ENCODE assay signal across 11 cellular contexts in genomic region chr3:105791919-105792786, GRCh38.
A peak's percentile ranks its signal among the peaks of the same experiment; 100 is the strongest.
DNase-seq lines count a peak whose midpoint lies in the region; ATAC-seq, FAIRE-seq and TF ChIP-seq lines count a peak whose summit lies in the region.
"Had no signal": no experiment of that assay in that cellular context is flagged by ENCODE, and none has a peak within 500 bp of the region (broad histone marks: within the 10 kb centered on the region; RNA-seq: fewer than 3 reads in every experiment).

No MANE protein-coding gene starts in this region.

- in situ Hi-C loops in mammary epithelial cell (cut with MboI; ENCODE audit: low sequenced_read_pairs in 2 of 2): no loop called here

- no peaks in the 10 kb centered on the region for H3K9me2 ChIP-seq in GM23338 (ENCODE audit: insufficient read depth)

- 57% methylated on average over 6 of the region's 6 CpGs for WGBS in mammary epithelial cell (ENCODE audit: low coverage, missing lambda C conversion rate)

- H3K4me1 Mint-ChIP-seq in activated T-cell treated with anti-CD3 and anti-CD28 coated beads, Interleukin-2, amount 50 U/mL, for 24 hours (ENCODE audit: low read depth): peaks cover 76% of the 10 kb centered on the region
- H3K4me1 Mint-ChIP-seq in mesothelial cell of epicardium (peaks cover 53% of the 10 kb centered on the region), GM23338 (peaks cover 40% of the 10 kb centered on the region)

- no peak overlapping the region for H3K9ac ChIP-seq in mammary epithelial cell (ENCODE audit: insufficient read depth, low read length)

- H3K27me3 Mint-ChIP-seq in activated T-cell treated with anti-CD3 and anti-CD28 coated beads, Interleukin-2, amount 50 U/mL, for 24 hours: no peaks in the 10 kb centered on the region
- H3K27me3 Mint-ChIP-seq in mesothelial cell of epicardium (ENCODE audit: low read depth) (no peaks in the 10 kb centered on the region), GM23338 (ENCODE audit: insufficient read depth, low read depth, poor library complexity) (no peaks in the 10 kb centered on the region)

- peaks cover 73% of the 10 kb centered on the region for H3K36me3 Mint-ChIP-seq in activated T-cell treated with anti-CD3 and anti-CD28 coated beads, Interleukin-2, amount 50 U/mL, for 24 hours (ENCODE audit: low read depth)
- H3K36me3 Mint-ChIP-seq in mesothelial cell of epicardium (peaks cover 14% of the 10 kb centered on the region), GM23338 (ENCODE audit: low read depth) (peaks cover 9% of the 10 kb centered on the region; the same call in 2 of the 3 replicates)

- H3K4me2 ChIP-seq in mammary epithelial cell (ENCODE audit: insufficient read depth, low read depth, low read length) (peak overlapping the region; percentile 2), GM23338 (no peak overlapping the region)

- H3K9me3 ChIP-seq in mammary epithelial cell (replicated peaks; ENCODE audit: insufficient read depth, low read length) (no peaks in the 10 kb centered on the region), MG63 (no peaks in the 10 kb centered on the region)

- H3F3A ChIP-seq in GM23338 (replicated peaks; ENCODE audit: low read depth): no peaks in the 10 kb centered on the region

- H3K27me3 ChIP-seq in mammary epithelial cell (ENCODE audit: insufficient read depth, low read length): no peaks in the 10 kb centered on the region
- H3K27me3 ChIP-seq in GM23338 (ENCODE audit: insufficient read depth): no peaks in the 10 kb centered on the region
- no peaks in the 10 kb centered on the region for H3K27me3 ChIP-seq in MG63

- H3K4me3 ChIP-seq in mammary epithelial cell (replicated peaks in 1 of 3; ENCODE audit: insufficient read depth in 1 of 3, low read depth in 2 of 3, low read length in 3 of 3) (no peak overlapping the region), GM23338 (no peak overlapping the region), MG63 (no peak overlapping the region)
- H3K4me3 ChIP-seq: skin epidermis had no signal

- no TSS peak for BruUV-seq in mammary epithelial cell (replicated peaks; lab: Mats Ljungman, UMichigan)

- H3K4me3 Mint-ChIP-seq in activated T-cell treated with anti-CD3 and anti-CD28 coated beads, Interleukin-2, amount 50 U/mL, for 24 hours: no peak overlapping the region
- no peak overlapping the region for H3K4me3 Mint-ChIP-seq in mesothelial cell of epicardium
- H3K4me3 Mint-ChIP-seq in GM23338: no peak overlapping the region

- H3K36me3 ChIP-seq in mammary epithelial cell (ENCODE audit: insufficient read depth, low read length) (no peaks in the 10 kb centered on the region), GM23338 (ENCODE audit: insufficient read depth) (no peaks in the 10 kb centered on the region), MG63 (no peaks in the 10 kb centered on the region)

- no peaks in the 10 kb centered on the region for H3K9me3 Mint-ChIP-seq in activated T-cell treated with anti-CD3 and anti-CD28 coated beads, Interleukin-2, amount 50 U/mL, for 24 hours
- peaks cover 13% of the 10 kb centered on the region for H3K9me3 Mint-ChIP-seq in mesothelial cell of epicardium
- no peaks in the 10 kb centered on the region; the same call in 2 of the 3 replicates for H3K9me3 Mint-ChIP-seq in GM23338

- H3K27ac ChIP-seq in mammary epithelial cell (ENCODE audit: insufficient read depth, low read depth, low read length) (peak overlapping the region; percentile 6), GM23338 (ENCODE audit: low read depth) (no peak overlapping the region)

- dilution Hi-C loops in mammary epithelial cell (cut with HindIII; ENCODE audit: low sequenced_read_pairs): no loop called here

- no peak overlapping the region for H2AFZ ChIP-seq in mammary epithelial cell (ENCODE audit: low read depth, low read length)
- H2AFZ ChIP-seq in GM23338: no peak overlapping the region

- no peaks in the 10 kb centered on the region for H4K20me1 ChIP-seq in mammary epithelial cell (ENCODE audit: insufficient read depth, low read length)
- H4K20me1 ChIP-seq in GM23338 (replicated peaks; ENCODE audit: insufficient read depth): no peaks in the 10 kb centered on the region

- H3K4me1 ChIP-seq in mammary epithelial cell (ENCODE audit: insufficient read depth, low read length) (peaks cover 21% of the 10 kb centered on the region), GM23338 (ENCODE audit: insufficient read depth) (peaks cover 29% of the 10 kb centered on the region)

- peak; percentile 23 for FAIRE-seq in urothelium cell line (lab: Jason Lieb, UNC)

- DNase-seq in activated T-cell treated with anti-CD3 and anti-CD28 coated beads, Interleukin-2, amount 50 U/mL, for 24 hours: no peak
- no peak for DNase-seq in activated T-cell treated with anti-CD3 and anti-CD28 coated beads, Interleukin-2, amount 50 U/mL, for 48 hours
- peak; percentile 87 for DNase-seq in mammary epithelial cell
- DNase-seq in mesothelial cell of epicardium (ENCODE audit: low spot score in 2 of 2, unreplicated experiment in 2 of 2): no peak
- DNase-seq in urothelium cell line (ENCODE audit: low spot score): peak; percentile 17
- no peak for DNase-seq in GM23338 (ENCODE audit: low spot score)
- no peak for DNase-seq in MG63
- DNase-seq: caudate nucleus had no signal

- H3K79me2 ChIP-seq in mammary epithelial cell (ENCODE audit: insufficient read depth, low read length) (peaks cover 31% of the 10 kb centered on the region), GM23338 (replicated peaks; ENCODE audit: insufficient read depth) (peaks cover 86% of the 10 kb centered on the region)

- CTCF ChIA-PET in mammary epithelial cell (lab: Charles Lee; ENCODE audit: low non-redundant PET): no interaction called here

- peak overlapping the region; percentile 51 for H3K27ac Mint-ChIP-seq in activated T-cell treated with anti-CD3 and anti-CD28 coated beads, Interleukin-2, amount 50 U/mL, for 24 hours
- peak overlapping the region; percentile 80 for H3K27ac Mint-ChIP-seq in mesothelial cell of epicardium
- H3K27ac Mint-ChIP-seq in GM23338: no peak overlapping the region

- TF ChIP-seq CTCF in mammary epithelial cell (conservative IDR thresholded peaks at IDR 0.05 in 1 of 2, IDR thresholded peaks at IDR 0.05 in 1 of 2; ENCODE audit: extremely low read depth in 1 of 2, insufficient read depth in 1 of 2, low read depth in 1 of 2, low read length in 2 of 2) (no peak), mesothelial cell of epicardium (IDR thresholded peaks at IDR 0.05; ENCODE audit: unreplicated experiment) (no peak), GM23338 (conservative IDR thresholded peaks at IDR 0.05; ENCODE audit: low read depth in 2 of 2) (no peak)

- ATAC-seq in HG02588 (IDR thresholded peaks at IDR 0.05; ENCODE audit: unreplicated experiment): no peak
- no peak for ATAC-seq in GM23338
- ATAC-seq: Panc1 had no signal

- intact Hi-C loops in mammary epithelial cell (cut with micrococcal nuclease): no loop called here

TF ChIP-seq in GM23338, 12 proteins besides CTCF, POLR2A, EP300 and RAD21 (continues in another document):
- TF ChIP-seq STAT1 (IDR thresholded peaks at IDR 0.05; ENCODE audit: unreplicated experiment): no peak
- no peak for TF ChIP-seq POLR2AphosphoS5 (IDR thresholded peaks at IDR 0.05; ENCODE audit: low read depth)
- no peak for TF ChIP-seq ZNF331 (CRISPR knock-in tag; IDR thresholded peaks at IDR 0.05; ENCODE audit: low read depth)
- no peak for TF ChIP-seq CREB1 (CRISPR knock-in tag; IDR thresholded peaks at IDR 0.05; ENCODE audit: low read depth)
- TF ChIP-seq REST (IDR thresholded peaks at IDR 0.05; ENCODE audit: unreplicated experiment): no peak
- TF ChIP-seq EZH2 (IDR thresholded peaks at IDR 0.05; ENCODE audit: low read depth, unreplicated experiment): no peak

Comparison
In these comparisons a context has a peak if more than half of its experiments do, and no peak if none do; other contexts are left out.
1. DNase-seq: peak in mammary epithelial cell (single experiment) and urothelium cell line (single experiment); none in activated T-cell treated with anti-CD3 and anti-CD28 coated beads, Interleukin-2, amount 50 U/mL, for 24 hours (single experiment), activated T-cell treated with anti-CD3 and anti-CD28 coated beads, Interleukin-2, amount 50 U/mL, for 48 hours (0 of 2), mesothelial cell of epicardium (0 of 2), GM23338 (single experiment) and MG63 (single experiment).